Comparison of ENCODE assay signal across 9 cellular contexts in the genomic region with DNA sequence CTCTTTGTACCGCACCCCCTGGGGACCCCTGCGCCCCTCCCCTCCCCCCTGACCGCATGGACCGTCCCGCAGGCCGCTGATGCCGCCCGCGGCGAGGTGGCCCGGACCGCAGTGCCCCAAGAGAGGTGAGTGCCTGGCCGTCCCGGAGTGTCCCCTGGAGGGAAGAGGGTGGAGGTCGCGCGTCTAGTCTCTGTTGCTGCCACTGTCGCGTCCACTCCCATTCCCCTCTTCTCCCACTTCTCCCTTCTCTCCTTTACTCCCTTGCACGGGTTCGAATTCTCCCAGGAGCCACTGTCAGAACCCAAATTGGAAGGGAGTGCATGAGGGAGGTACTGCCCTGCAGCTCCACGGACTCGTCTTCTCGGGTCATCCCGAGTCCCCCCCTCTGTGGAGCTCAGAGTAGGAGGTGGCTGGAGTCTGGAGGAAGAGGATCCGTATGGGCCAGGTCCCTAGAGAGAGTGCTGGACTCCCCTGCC. TPM values are rescaled to one million over a fixed set of nuclear protein-coding genes. Genes with fewer than 3 reads are reported as not detected.
DNase-seq lines count a peak whose midpoint lies in the region; ATAC-seq and TF ChIP-seq lines count a peak whose summit lies in the region.
"Had no signal": no experiment of that assay in that cellular context is flagged by ENCODE, and none has a peak within 500 bp of the region (broad histone marks: within the 10 kb centered on the region; RNA-seq: fewer than 3 reads in every experiment).

No MANE protein-coding gene starts in this region.

- H3K27me3 ChIP-seq in CD4-positive, alpha-beta T cell (ENCODE audit: control insufficient read depth, insufficient read depth, low read length) = no peaks in the 10 kb centered on the region
- H3K27me3 ChIP-seq in OCI-LY3 (ENCODE audit: low read depth, low read length) = no peaks in the 10 kb centered on the region
- no peaks in the 10 kb centered on the region for H3K27me3 ChIP-seq in endodermal cell (ENCODE audit: control insufficient read depth, insufficient read depth, low read length, poor library complexity, severe bottlenecking)

- POLR2A ChIA-PET in CD4-positive, alpha-beta T cell (lab: Charles Lee) = interaction anchor here (1.0 to 33.5 kb wide), 7 partner anchors 3 to 169 kb away, joined by 3 to 925 read pairs (median 5); a partner anchor contains a TSS

- H3K4me3 Mint-ChIP-seq in CD4-positive, alpha-beta T cell = peak overlapping the region; percentile 90
- H3K4me3 Mint-ChIP-seq in endodermal cell = peak overlapping the region; percentile 80
- H3K4me3 Mint-ChIP-seq in neural crest cell = peak overlapping the region; percentile 89

- H3K27me3 Mint-ChIP-seq in CD4-positive, alpha-beta T cell = no peaks in the 10 kb centered on the region
- H3K27me3 Mint-ChIP-seq in endodermal cell (ENCODE audit: insufficient read depth) (peaks cover 16% of the 10 kb centered on the region), neural crest cell (ENCODE audit: low read depth) (peaks cover 3% of the 10 kb centered on the region)

- H3K4me3 ChIP-seq in OCI-LY3 (ENCODE audit: low read length) (peak overlapping the region; percentile 93), endodermal cell (ENCODE audit: low read length) (peak overlapping the region; percentile 86)

- intact Hi-C loops in CD4-positive, alpha-beta T cell (cut with DNase I, micrococcal nuclease) = loop anchor here (5.0 to 10.0 kb wide), 5 partner anchors 155 to 788 kb away; a partner anchor contains a TSS

- H3K9me3 ChIP-seq in CD4-positive, alpha-beta T cell (ENCODE audit: control insufficient read depth, low read length) = no peaks in the 10 kb centered on the region
- no peaks in the 10 kb centered on the region for H3K9me3 ChIP-seq in OCI-LY3 (ENCODE audit: insufficient read depth, low read length)
- no peaks in the 10 kb centered on the region for H3K9me3 ChIP-seq in endodermal cell (ENCODE audit: control insufficient read depth, low read length)

- 0 to 1% methylated on average over 2 to 25 of the region's 26 CpGs for WGBS in endodermal cell (ENCODE audit: insufficient coverage in 1 of 2, insufficient read length in 1 of 2), 2 experiments

- no peaks in the 10 kb centered on the region for H4K20me1 ChIP-seq in OCI-LY3 (ENCODE audit: insufficient read depth, low read length)

- H3K36me3 ChIP-seq in OCI-LY3 (replicated peaks; ENCODE audit: low read depth, low read length) (peaks cover 48% of the 10 kb centered on the region), endodermal cell (ENCODE audit: control insufficient read depth, insufficient read depth, low read length) (peaks cover 10% of the 10 kb centered on the region)

- peaks cover 80% of the 10 kb centered on the region for H3K4me1 ChIP-seq in OCI-LY3 (ENCODE audit: low read length)
- H3K4me1 ChIP-seq in endodermal cell (ENCODE audit: control insufficient read depth, insufficient read depth, low read length) = peaks cover 7% of the 10 kb centered on the region

- no peak overlapping the region for H2AFZ ChIP-seq in OCI-LY3 (ENCODE audit: low read depth, low read length)

- H3K9ac ChIP-seq in OCI-LY3 (ENCODE audit: low read length) (peak overlapping the region; percentile 100), endodermal cell (ENCODE audit: extremely low read depth, low read length, poor library complexity, severe bottlenecking) (peak overlapping the region; percentile 62)

- CTCF ChIA-PET in CD4-positive, alpha-beta T cell (lab: Charles Lee) = interaction anchor here (1.7 to 9.5 kb wide), 4 partner anchors 11 to 14 kb away, joined by 5 to 231 read pairs (median 30); no protein-coding TSS in a partner anchor

- H3K27ac ChIP-seq in CD4-positive, alpha-beta T cell (ENCODE audit: low read depth, low read length) = peak overlapping the region; percentile 93
- peak overlapping the region; percentile 97 for H3K27ac ChIP-seq in OCI-LY3 (ENCODE audit: low read length)
- peak overlapping the region; percentile 22 for H3K27ac ChIP-seq in endodermal cell (ENCODE audit: low read depth, low read length)

- peak overlapping the region; percentile 94 for H3K27ac Mint-ChIP-seq in CD4-positive, alpha-beta T cell
- H3K27ac Mint-ChIP-seq in endodermal cell (peak overlapping the region; percentile 58), neural crest cell (ENCODE audit: unreplicated experiment) (peak overlapping the region; percentile 81)

- no peak for DNase-seq in CD4-positive, alpha-beta T cell
- peak; percentile 75 for DNase-seq in endodermal cell
- no peak for DNase-seq in neural crest cell (ENCODE audit: low read depth, low spot score)
- no peak for DNase-seq in cerebellum (ENCODE audit: low spot score)
- no peak for DNase-seq in stimulated activated CD4-positive, alpha-beta T cell treated with anti-CD3 and anti-CD28 coated beads, Interleukin-4, amount 100 ng/mL, for 4 hours
- no peak for DNase-seq in EL
- DNase-seq in NCI-H187 (lab: John Stamatoyannopoulos, UW) = no peak

- H3K4me2 ChIP-seq in OCI-LY3 (ENCODE audit: low read length) = peak overlapping the region; percentile 100

- no peak for TF ChIP-seq CTCF in CD4-positive, alpha-beta T cell (IDR thresholded peaks at IDR 0.05)
- TF ChIP-seq CTCF in OCI-LY3 (IDR thresholded peaks at IDR 0.05; ENCODE audit: low read depth, low read length) (no peak), endodermal cell (conservative IDR thresholded peaks at IDR 0.05) (no peak), neural crest cell (conservative IDR thresholded peaks at IDR 0.05) (no peak)

- H3K9me3 Mint-ChIP-seq in CD4-positive, alpha-beta T cell = no peaks in the 10 kb centered on the region
- H3K9me3 Mint-ChIP-seq in endodermal cell (no peaks in the 10 kb centered on the region), neural crest cell (no peaks in the 10 kb centered on the region)

- ATAC-seq in CD4-positive, alpha-beta T cell (ENCODE audit: poor library complexity) = no peak

- peaks cover 97% of the 10 kb centered on the region for H3K79me2 ChIP-seq in OCI-LY3 (ENCODE audit: low read length)

- peaks cover 65% of the 10 kb centered on the region for H3K4me1 Mint-ChIP-seq in CD4-positive, alpha-beta T cell (ENCODE audit: low read depth)
- H3K4me1 Mint-ChIP-seq in endodermal cell (peaks cover 28% of the 10 kb centered on the region), neural crest cell (peaks cover 66% of the 10 kb centered on the region)

- H3K36me3 Mint-ChIP-seq in CD4-positive, alpha-beta T cell (ENCODE audit: low read depth) = peaks cover 29% of the 10 kb centered on the region
- H3K36me3 Mint-ChIP-seq in endodermal cell (ENCODE audit: low read depth) = peaks cover 2% of the 10 kb centered on the region
- H3K36me3 Mint-ChIP-seq in neural crest cell (ENCODE audit: low read depth) = no peaks in the 10 kb centered on the region

RNA-seq across cellular contexts. Expression of a gene that starts 0.8 kb away (rescaled TPM):
- 100 to 1,000 TPM; 114 to 118 TPM for total RNA-seq in CD4-positive, alpha-beta T cell
- 10 to 100 TPM; 64.3 to 68.5 TPM for total RNA-seq in endodermal cell
- polyA plus RNA-seq in endodermal cell (2013, experiment 1 of 2) = 47.2 TPM
- 45.1 TPM for polyA plus RNA-seq in endodermal cell (2013, experiment 2 of 2)
- total RNA-seq in neural crest cell = 107 and 109 TPM in 2 replicates
- 21.9 TPM for total RNA-seq in cerebellum

RNA-seq across cellular contexts. Expression of a gene that starts 30.0 kb away (rescaled TPM):
- under 1 TPM; 0.56 to 0.93 TPM for total RNA-seq in CD4-positive, alpha-beta T cell
- total RNA-seq in endodermal cell = not detected
- not detected for polyA plus RNA-seq in endodermal cell (2013, experiment 1 of 2)
- not detected for polyA plus RNA-seq in endodermal cell (2013, experiment 2 of 2)
- total RNA-seq in neural crest cell = not detected in 2 replicates
- total RNA-seq in cerebellum = 0.09 TPM

RNA-seq across cellular contexts. Expression of a gene that starts 34.0 kb away (rescaled TPM):
- not detected for total RNA-seq in CD4-positive, alpha-beta T cell
- not detected for total RNA-seq in endodermal cell
- not detected for polyA plus RNA-seq in endodermal cell (2013, experiment 1 of 2)
- not detected for polyA plus RNA-seq in endodermal cell (2013, experiment 2 of 2)
- total RNA-seq in neural crest cell = not detected in 2 replicates
- not detected for total RNA-seq in cerebellum
- total RNA-seq: H4 had no signal

RNA-seq across cellular contexts. Expression of a gene that starts 43.8 kb away (rescaled TPM):
- under 1 TPM; 0.16 to 0.53 TPM for total RNA-seq in CD4-positive, alpha-beta T cell
- total RNA-seq in endodermal cell (not detected), neural crest cell (not detected in 2 replicates), cerebellum (1.00 TPM)
- 0.25 TPM for polyA plus RNA-seq in endodermal cell (2013, experiment 1 of 2)
- 0.17 TPM for polyA plus RNA-seq in endodermal cell (2013, experiment 2 of 2)
- total RNA-seq: H4 had no signal

RNA-seq across cellular contexts. Expression of a gene that starts 57.3 kb away (rescaled TPM):
- total RNA-seq in CD4-positive, alpha-beta T cell = not detected
- total RNA-seq in endodermal cell (not detected), neural crest cell (1.7 and 2.3 TPM in 2 replicates), cerebellum (0.18 TPM)
- polyA plus RNA-seq in endodermal cell (2013, experiment 1 of 2) = 0.21 TPM
- polyA plus RNA-seq in endodermal cell (2013, experiment 2 of 2) = 0.21 TPM

Comparison
In these comparisons a context has a peak if more than half of its experiments do, and no peak if none do; other contexts are left out.
1. H3K27ac ChIP-seq: peak in every context shown above with its lines; median percentile 97 in OCI-LY3; 93 in CD4-positive, alpha-beta T cell; 22 in endodermal cell.